1 cellular context compared by ENCODE assay signal in the genomic region with DNA sequence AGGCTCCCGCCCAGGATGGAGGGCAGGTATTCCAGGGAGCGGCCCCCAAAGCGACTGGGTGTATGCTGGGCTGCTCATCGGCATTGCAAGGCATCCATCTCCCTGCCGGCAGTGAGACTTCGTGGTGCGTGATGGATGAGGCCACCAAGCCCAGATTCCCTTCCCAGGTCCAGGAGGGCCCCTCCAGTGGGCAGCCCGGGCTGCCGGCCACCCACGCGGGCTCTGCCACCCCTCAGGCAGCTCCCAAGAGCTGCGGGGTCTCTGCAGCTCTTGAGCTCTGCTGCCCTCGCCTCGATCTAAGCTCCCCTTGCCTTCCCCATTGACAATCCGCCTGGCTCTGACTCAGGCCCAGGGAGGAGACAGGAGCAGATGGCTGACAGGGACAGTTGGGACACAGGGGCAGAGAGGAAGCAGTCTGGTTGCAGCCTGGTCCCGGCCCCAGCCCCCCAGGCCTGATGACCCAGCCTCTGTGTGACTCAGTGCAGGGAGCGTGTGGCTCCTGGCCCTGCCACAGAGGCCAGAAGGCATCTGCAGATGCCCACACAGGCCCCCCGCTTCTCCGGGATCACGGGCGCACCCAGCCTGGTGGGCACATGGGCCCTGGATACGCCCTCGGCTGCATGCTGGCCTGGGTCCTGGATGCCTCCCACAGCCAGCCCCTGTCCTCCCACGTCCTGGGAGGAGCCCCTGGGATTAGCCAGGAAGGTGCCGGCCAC.
A peak's percentile ranks its signal among the peaks of the same experiment; 100 is the strongest.
TF ChIP-seq lines count a peak whose summit lies in the region.

No MANE protein-coding gene starts in this region.

TF ChIP-seq in K562, 482 proteins besides CTCF, POLR2A, EP300 and RAD21:
- TF ChIP-seq TARDBP (IDR thresholded peaks at IDR 0.05) = no peak
- 0 out of 2 replicates have a peak, but pooled peaks have one; percentile 9 for TF ChIP-seq POLR2G (IDR thresholded peaks at IDR 0.05; ENCODE audit: low read depth, low read length)
